9 cellular contexts compared by ENCODE assay signal in the genomic region with DNA sequence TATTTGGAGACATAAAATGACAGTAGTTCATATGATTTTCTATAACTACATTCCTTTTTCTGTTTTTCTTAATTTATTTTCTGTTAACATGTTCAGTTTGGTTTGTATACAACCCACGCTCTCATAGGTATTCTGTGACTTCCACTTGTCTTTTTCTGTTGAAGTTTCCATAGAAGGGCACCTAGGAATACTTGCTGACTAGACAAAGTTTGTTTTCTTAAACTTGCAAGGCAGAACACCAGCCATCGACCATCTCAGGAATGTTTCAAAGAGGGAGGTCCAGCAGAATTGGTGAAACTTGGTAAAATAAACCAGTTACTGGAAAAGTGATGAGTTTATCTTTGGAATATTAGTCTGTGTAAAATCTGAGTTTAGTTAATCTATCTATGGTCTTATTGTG.
"Had no signal": no experiment of that assay in that cellular context is flagged by ENCODE, and none has a peak within 500 bp of the region (broad histone marks: within the 10 kb centered on the region; RNA-seq: fewer than 3 reads in every experiment).

No MANE protein-coding gene starts in this region.

- H3K9ac ChIP-seq: GM23248, KMS-11 had no signal

- FAIRE-seq: H54, HTR-8/SVneo had no signal

- H2AFZ ChIP-seq: GM23248 had no signal

- H3K4me3 ChIP-seq: GM23248 had no signal

- DNase-seq: GM23248, GOT3, H9, HCEC 1CT, Karpas-422, KBM-7 had no signal

- H3K4me2 ChIP-seq: KMS-11 had no signal

- H3K27ac ChIP-seq: GM23248, KMS-11 had no signal
